ENCODE assay signal across 32 cellular contexts in the genomic region with DNA sequence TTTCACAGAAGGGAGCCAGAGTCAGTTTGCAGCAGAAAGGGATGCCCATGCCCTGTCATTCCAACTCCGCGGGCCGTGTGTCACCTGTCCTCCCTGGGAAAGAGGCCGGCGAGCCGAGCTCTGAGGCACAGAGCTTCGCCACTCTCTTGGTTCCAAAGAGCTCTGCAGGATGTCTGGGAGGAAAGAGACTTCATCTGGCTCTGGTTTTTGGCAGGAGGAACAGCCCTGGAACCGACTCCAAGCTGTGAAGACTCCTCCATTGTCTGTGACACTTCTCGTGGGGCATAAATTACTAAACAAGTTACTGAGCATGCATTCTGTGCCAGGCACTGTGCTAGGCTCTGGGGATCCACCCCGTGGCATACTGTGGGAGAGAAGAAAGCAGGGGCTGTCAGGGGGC. TPM values are rescaled to one million over a fixed set of nuclear protein-coding genes. Genes with fewer than 3 reads are reported as not detected.
"Had no signal": no experiment of that assay in that cellular context is flagged by ENCODE, and none has a peak within 500 bp of the region (broad histone marks: within the 10 kb centered on the region; RNA-seq: fewer than 3 reads in every experiment).

No MANE protein-coding gene starts in this region.

- DNase-seq: activated CD4-positive, alpha-beta memory T cell treated with anti-CD3 and anti-CD28 coated beads for 36 hours; activated CD4-positive, alpha-beta T cell treated with anti-CD3 and anti-CD28 coated beads for 36 hours; activated CD4-positive, alpha-beta T cell treated with anti-CD3 and anti-CD28 coated beads, Interleukin-2, amount 10 ng/mL, durations not matched to agents 24 days and 14 days; activated CD4-positive, CD25-positive, alpha-beta regulatory T cell; activated CD4-positive, CD25-positive, alpha-beta regulatory T cell treated with anti-CD3 and anti-CD28 coated beads, Interleukin-2, amount 50 U/mL, for 72 hours; activated CD8-positive, alpha-beta memory T cell treated with anti-CD3 and anti-CD28 coated beads, Interleukin-2, amount 10 ng/mL, durations not matched to agents 7 days and 5 days; activated CD8-positive, alpha-beta memory T cell treated with anti-CD3 and anti-CD28 coated beads, Interleukin-2, amount 50 U/mL, for 4 hours; activated CD8-positive, alpha-beta T cell treated with anti-CD3 and anti-CD28 coated beads, Interleukin-2, amount 10 ng/mL, durations not matched to agents 7 days and 5 days; activated effector memory CD4-positive, alpha-beta T cell treated with anti-CD3 and anti-CD28 coated beads, Interleukin-2, amount 50 U/mL, for 16 hours; activated naive CD4-positive, alpha-beta T cell treated with anti-CD3 and anti-CD28 coated beads for 36 hours; activated naive CD8-positive, alpha-beta T cell treated with anti-CD3 and anti-CD28 coated beads for 36 hours; activated naive CD8-positive, alpha-beta T cell treated with anti-CD3 and anti-CD28 coated beads, Interleukin-2, amount 50 U/mL, for 24 hours; activated T-cell treated with anti-CD3 and anti-CD28 coated beads, Interleukin-2, amount 50 U/mL, for 1 hour; activated T-cell treated with anti-CD3 and anti-CD28 coated beads, Interleukin-2, amount 50 U/mL, for 48 hours; adrenal gland; body of pancreas; cerebellar nuclear complex; effector memory CD4-positive, alpha-beta T cell; endodermal cell; foreskin keratinocyte; gastrocnemius medialis; T-helper 2 cell had no signal

- H3K27ac ChIP-seq: adrenal gland, body of pancreas, coronary artery, dorsolateral prefrontal cortex, esophagus muscularis mucosa, foreskin keratinocyte, gastrocnemius medialis had no signal

- H3K4me1 ChIP-seq: adrenal gland, body of pancreas, esophagus muscularis mucosa, foreskin keratinocyte had no signal

- H3K4me3 ChIP-seq: adrenal gland, body of pancreas, coronary artery, dorsolateral prefrontal cortex, esophagus muscularis mucosa, gastrocnemius medialis had no signal

- H3K9me3 ChIP-seq: adrenal gland, body of pancreas, esophagus muscularis mucosa, gastrocnemius medialis had no signal

- H3K27me3 ChIP-seq: adrenal gland, body of pancreas, dorsolateral prefrontal cortex, esophagus muscularis mucosa, foreskin keratinocyte, gastrocnemius medialis had no signal

- H3K36me3 ChIP-seq: adrenal gland, esophagus muscularis mucosa, gastrocnemius medialis had no signal

RNA-seq across cellular contexts. Expression of a gene that starts 3.9 kb away (rescaled TPM):
- total RNA-seq: activated CD4-positive, alpha-beta memory T cell treated with anti-CD3 and anti-CD28 coated beads for 36 hours; activated CD4-positive, alpha-beta T cell treated with anti-CD3 and anti-CD28 coated beads for 36 hours; activated CD4-positive, alpha-beta T cell treated with anti-CD3 and anti-CD28 coated beads, Interleukin-2, amount 10 ng/mL, durations not matched to agents 24 days and 14 days; activated CD8-positive, alpha-beta memory T cell treated with anti-CD3 and anti-CD28 coated beads for 36 hours; activated CD8-positive, alpha-beta memory T cell treated with anti-CD3 and anti-CD28 coated beads, Interleukin-2, amount 10 ng/mL, durations not matched to agents 7 days and 5 days; activated CD8-positive, alpha-beta T cell treated with anti-CD3 and anti-CD28 coated beads, Interleukin-2, amount 10 ng/mL, durations not matched to agents 7 days and 5 days; activated naive CD4-positive, alpha-beta T cell treated with anti-CD3 and anti-CD28 coated beads for 36 hours; activated naive CD8-positive, alpha-beta T cell treated with anti-CD3 and anti-CD28 coated beads for 36 hours; activated T-helper 1 cell treated with anti-CD3 and anti-CD28 coated beads, Interleukin-12 subunit alpha, Interleukin-12 subunit beta, Interleukin-2, Interleukin-4 antibody, amounts not matched to agents 30 ng/mL and 10 ng/mL and 1 ng/mL, durations not matched to agents 14 hours and 24 hours and 36 hours; activated T-helper 2 cell treated with anti-CD3 and anti-CD28 coated beads, Interferon-gamma antibody, Interleukin-2, Interleukin-4, amounts not matched to agents 10 μg/mL and 5 μg/mL and 100 μg/mL, durations not matched to agents 14 hours and 24 hours and 36 hours; aorta; body of pancreas; dorsolateral prefrontal cortex; endodermal cell; epithelial cell of proximal tubule; esophagus muscularis mucosa; foreskin keratinocyte; gastrocnemius medialis; glomerular endothelial cell; T-helper 1 cell treated with Interleukin-12 subunit alpha and Interleukin-12 subunit beta and Interleukin-4 antibody, amounts not matched to agents 30 ng/mL and 1 ng/mL, for 36 hours had no signal

RNA-seq across cellular contexts. Expression of a gene that starts 14.4 kb away (rescaled TPM):
- total RNA-seq: activated CD8-positive, alpha-beta memory T cell treated with anti-CD3 and anti-CD28 coated beads for 36 hours; activated CD8-positive, alpha-beta memory T cell treated with anti-CD3 and anti-CD28 coated beads, Interleukin-2, amount 10 ng/mL, durations not matched to agents 7 days and 5 days; activated CD8-positive, alpha-beta T cell treated with anti-CD3 and anti-CD28 coated beads, Interleukin-2, amount 10 ng/mL, durations not matched to agents 7 days and 5 days; activated T-helper 1 cell treated with anti-CD3 and anti-CD28 coated beads, Interleukin-12 subunit alpha, Interleukin-12 subunit beta, Interleukin-2, Interleukin-4 antibody, amounts not matched to agents 30 ng/mL and 10 ng/mL and 1 ng/mL, durations not matched to agents 14 hours and 24 hours and 36 hours; epithelial cell of proximal tubule; foreskin keratinocyte; glomerular endothelial cell had no signal
